Comparison of ENCODE assay signal across 13 cellular contexts in genomic region chrX:110944793-110945466, GRCh38.
A peak's percentile ranks its signal among the peaks of the same experiment; 100 is the strongest.
DNase-seq lines count a peak whose midpoint lies in the region; ATAC-seq and TF ChIP-seq lines count a peak whose summit lies in the region.
"Had no signal": no experiment of that assay in that cellular context is flagged by ENCODE, and none has a peak within 500 bp of the region (broad histone marks: within the 10 kb centered on the region; RNA-seq: fewer than 3 reads in every experiment).

No MANE protein-coding gene starts in this region.

- ATAC-seq in activated CD4-positive, CD25-positive, alpha-beta regulatory T cell treated with anti-CD3 and anti-CD28 coated beads, Interleukin-2, amount 50 U/mL, for 24 hours: no peak

- DNase-seq in NCI-H146 (lab: John Stamatoyannopoulos, UW) (peak; percentile 14), NCI-H146 treated with DMSO at 0.1 percent for 48 hours (lab: John Stamatoyannopoulos, UW; ENCODE audit: unreplicated experiment) (no peak), breast epithelium (ENCODE audit: low spot score in 2 of 2) (peak in 1 of 2 donors; percentile 76), iPS-NIHi7 (ENCODE audit: extremely low spot score) (peak; percentile 55), suprapubic skin (ENCODE audit: low spot score in 2 of 2) (peak in 1 of 2 donors; percentile 64), hippocampal formation (lab: John Stamatoyannopoulos, UW) (no peak)
- no peak for DNase-seq in stimulated activated CD4-positive, alpha-beta T cell treated with anti-CD3 and anti-CD28 coated beads, Interleukin-4, amount 100 ng/mL, for 24 hours
- DNase-seq: ACHN; activated T-cell treated with anti-CD3 and anti-CD28 coated beads, Interleukin-2, amount 50 U/mL, for 48 hours; DMS153; foreskin melanocyte; NCI-H1694 had no signal

- H3K36me3 ChIP-seq in breast epithelium (no peaks in the 10 kb centered on the region), suprapubic skin (no peaks in the 10 kb centered on the region)

- H3K4me3 ChIP-seq in breast epithelium (peak overlapping the region; percentile 37 to 60 (median 49)), suprapubic skin (peak overlapping the region; percentile 38)

- H3K27ac ChIP-seq in breast epithelium (peak overlapping the region; percentile 76), suprapubic skin (peak overlapping the region; percentile 59)

- no peaks in the 10 kb centered on the region for H3K9me3 ChIP-seq in breast epithelium
- H3K9me3 ChIP-seq in suprapubic skin: no peaks in the 10 kb centered on the region

- H3K4me1 ChIP-seq in breast epithelium: no peaks in the 10 kb centered on the region
- H3K4me1 ChIP-seq in suprapubic skin: peaks cover 12% of the 10 kb centered on the region

- TF ChIP-seq POLR2A in breast epithelium (IDR thresholded peaks at IDR 0.05) (no peak), suprapubic skin (IDR thresholded peaks at IDR 0.05) (no peak)

- TF ChIP-seq CTCF in breast epithelium (IDR thresholded peaks at IDR 0.05) (no peak), suprapubic skin (IDR thresholded peaks at IDR 0.05) (no peak)

- no peak for TF ChIP-seq EP300 in suprapubic skin (IDR thresholded peaks at IDR 0.05)

- WGBS in suprapubic skin: 32% methylated on average over 18 of the region's 19 CpGs

- H3K27me3 ChIP-seq in breast epithelium (peaks cover 0 to 48% of the 10 kb centered on the region in 2 donors), suprapubic skin (no peaks in the 10 kb centered on the region)

- intact Hi-C loops in breast epithelium (cut with DNase I; ENCODE audit: low total_unique reads): no loop called here

Comparison
In these comparisons a context has a peak if more than half of its experiments do, and no peak if none do; other contexts are left out.
1. DNase-seq: peak in NCI-H146 (single experiment) and iPS-NIHi7 (single experiment); none in NCI-H146 treated with DMSO at 0.1 percent for 48 hours (single experiment), hippocampal formation (0 of 2) and stimulated activated CD4-positive, alpha-beta T cell treated with anti-CD3 and anti-CD28 coated beads, Interleukin-4, amount 100 ng/mL, for 24 hours (single experiment).